1 cellular context compared by ENCODE assay signal in the genomic region with DNA sequence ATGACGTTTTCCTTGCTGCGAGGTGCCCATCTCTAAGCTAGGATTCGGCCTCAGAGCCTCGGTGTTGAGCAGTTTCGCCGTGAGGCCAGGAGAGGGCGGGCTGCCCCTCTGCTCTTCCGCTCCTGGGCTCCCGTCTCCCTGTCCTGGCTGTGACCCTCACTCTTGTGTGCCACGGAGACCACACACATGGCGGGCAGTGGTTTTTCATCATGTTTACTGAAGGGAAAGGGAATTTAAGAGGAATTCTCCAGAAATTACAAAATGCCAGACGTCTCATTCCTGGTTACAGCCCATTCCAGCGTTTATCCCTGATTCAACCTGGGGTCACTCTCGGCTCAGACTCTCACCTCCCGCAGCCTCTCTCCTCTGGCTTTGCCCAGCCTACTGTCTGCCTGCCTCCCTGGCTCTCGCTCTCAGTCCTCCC.
TF ChIP-seq lines count a peak whose summit lies in the region.

No MANE protein-coding gene starts in this region.

TF ChIP-seq in GM23338, 12 proteins besides CTCF, POLR2A, EP300 and RAD21 (continued from another document):
- TF ChIP-seq, protein P1, sequence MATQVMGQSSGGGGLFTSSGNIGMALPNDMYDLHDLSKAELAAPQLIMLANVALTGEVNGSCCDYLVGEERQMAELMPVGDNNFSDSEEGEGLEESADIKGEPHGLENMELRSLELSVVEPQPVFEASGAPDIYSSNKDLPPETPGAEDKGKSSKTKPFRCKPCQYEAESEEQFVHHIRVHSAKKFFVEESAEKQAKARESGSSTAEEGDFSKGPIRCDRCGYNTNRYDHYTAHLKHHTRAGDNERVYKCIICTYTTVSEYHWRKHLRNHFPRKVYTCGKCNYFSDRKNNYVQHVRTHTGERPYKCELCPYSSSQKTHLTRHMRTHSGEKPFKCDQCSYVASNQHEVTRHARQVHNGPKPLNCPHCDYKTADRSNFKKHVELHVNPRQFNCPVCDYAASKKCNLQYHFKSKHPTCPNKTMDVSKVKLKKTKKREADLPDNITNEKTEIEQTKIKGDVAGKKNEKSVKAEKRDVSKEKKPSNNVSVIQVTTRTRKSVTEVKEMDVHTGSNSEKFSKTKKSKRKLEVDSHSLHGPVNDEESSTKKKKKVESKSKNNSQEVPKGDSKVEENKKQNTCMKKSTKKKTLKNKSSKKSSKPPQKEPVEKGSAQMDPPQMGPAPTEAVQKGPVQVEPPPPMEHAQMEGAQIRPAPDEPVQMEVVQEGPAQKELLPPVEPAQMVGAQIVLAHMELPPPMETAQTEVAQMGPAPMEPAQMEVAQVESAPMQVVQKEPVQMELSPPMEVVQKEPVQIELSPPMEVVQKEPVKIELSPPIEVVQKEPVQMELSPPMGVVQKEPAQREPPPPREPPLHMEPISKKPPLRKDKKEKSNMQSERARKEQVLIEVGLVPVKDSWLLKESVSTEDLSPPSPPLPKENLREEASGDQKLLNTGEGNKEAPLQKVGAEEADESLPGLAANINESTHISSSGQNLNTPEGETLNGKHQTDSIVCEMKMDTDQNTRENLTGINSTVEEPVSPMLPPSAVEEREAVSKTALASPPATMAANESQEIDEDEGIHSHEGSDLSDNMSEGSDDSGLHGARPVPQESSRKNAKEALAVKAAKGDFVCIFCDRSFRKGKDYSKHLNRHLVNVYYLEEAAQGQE (IDR thresholded peaks at IDR 0.05; ENCODE audit: unreplicated experiment) = no peak
- TF ChIP-seq JUNB (IDR thresholded peaks at IDR 0.05; ENCODE audit: unreplicated experiment) (no peak), CREB1 (CRISPR knock-in tag; IDR thresholded peaks at IDR 0.05; ENCODE audit: low read depth) (no peak), POLR2AphosphoS5 (IDR thresholded peaks at IDR 0.05; ENCODE audit: low read depth) (no peak), EZH2 (IDR thresholded peaks at IDR 0.05; ENCODE audit: low read depth, unreplicated experiment) (no peak), ZNF331 (CRISPR knock-in tag; IDR thresholded peaks at IDR 0.05; ENCODE audit: low read depth) (no peak), EZH2phosphoT487 (IDR thresholded peaks at IDR 0.05; ENCODE audit: unreplicated experiment) (no peak), ZNF114 (CRISPR knock-in tag; IDR thresholded peaks at IDR 0.05) (no peak)
- TF ChIP-seq, protein P2, sequence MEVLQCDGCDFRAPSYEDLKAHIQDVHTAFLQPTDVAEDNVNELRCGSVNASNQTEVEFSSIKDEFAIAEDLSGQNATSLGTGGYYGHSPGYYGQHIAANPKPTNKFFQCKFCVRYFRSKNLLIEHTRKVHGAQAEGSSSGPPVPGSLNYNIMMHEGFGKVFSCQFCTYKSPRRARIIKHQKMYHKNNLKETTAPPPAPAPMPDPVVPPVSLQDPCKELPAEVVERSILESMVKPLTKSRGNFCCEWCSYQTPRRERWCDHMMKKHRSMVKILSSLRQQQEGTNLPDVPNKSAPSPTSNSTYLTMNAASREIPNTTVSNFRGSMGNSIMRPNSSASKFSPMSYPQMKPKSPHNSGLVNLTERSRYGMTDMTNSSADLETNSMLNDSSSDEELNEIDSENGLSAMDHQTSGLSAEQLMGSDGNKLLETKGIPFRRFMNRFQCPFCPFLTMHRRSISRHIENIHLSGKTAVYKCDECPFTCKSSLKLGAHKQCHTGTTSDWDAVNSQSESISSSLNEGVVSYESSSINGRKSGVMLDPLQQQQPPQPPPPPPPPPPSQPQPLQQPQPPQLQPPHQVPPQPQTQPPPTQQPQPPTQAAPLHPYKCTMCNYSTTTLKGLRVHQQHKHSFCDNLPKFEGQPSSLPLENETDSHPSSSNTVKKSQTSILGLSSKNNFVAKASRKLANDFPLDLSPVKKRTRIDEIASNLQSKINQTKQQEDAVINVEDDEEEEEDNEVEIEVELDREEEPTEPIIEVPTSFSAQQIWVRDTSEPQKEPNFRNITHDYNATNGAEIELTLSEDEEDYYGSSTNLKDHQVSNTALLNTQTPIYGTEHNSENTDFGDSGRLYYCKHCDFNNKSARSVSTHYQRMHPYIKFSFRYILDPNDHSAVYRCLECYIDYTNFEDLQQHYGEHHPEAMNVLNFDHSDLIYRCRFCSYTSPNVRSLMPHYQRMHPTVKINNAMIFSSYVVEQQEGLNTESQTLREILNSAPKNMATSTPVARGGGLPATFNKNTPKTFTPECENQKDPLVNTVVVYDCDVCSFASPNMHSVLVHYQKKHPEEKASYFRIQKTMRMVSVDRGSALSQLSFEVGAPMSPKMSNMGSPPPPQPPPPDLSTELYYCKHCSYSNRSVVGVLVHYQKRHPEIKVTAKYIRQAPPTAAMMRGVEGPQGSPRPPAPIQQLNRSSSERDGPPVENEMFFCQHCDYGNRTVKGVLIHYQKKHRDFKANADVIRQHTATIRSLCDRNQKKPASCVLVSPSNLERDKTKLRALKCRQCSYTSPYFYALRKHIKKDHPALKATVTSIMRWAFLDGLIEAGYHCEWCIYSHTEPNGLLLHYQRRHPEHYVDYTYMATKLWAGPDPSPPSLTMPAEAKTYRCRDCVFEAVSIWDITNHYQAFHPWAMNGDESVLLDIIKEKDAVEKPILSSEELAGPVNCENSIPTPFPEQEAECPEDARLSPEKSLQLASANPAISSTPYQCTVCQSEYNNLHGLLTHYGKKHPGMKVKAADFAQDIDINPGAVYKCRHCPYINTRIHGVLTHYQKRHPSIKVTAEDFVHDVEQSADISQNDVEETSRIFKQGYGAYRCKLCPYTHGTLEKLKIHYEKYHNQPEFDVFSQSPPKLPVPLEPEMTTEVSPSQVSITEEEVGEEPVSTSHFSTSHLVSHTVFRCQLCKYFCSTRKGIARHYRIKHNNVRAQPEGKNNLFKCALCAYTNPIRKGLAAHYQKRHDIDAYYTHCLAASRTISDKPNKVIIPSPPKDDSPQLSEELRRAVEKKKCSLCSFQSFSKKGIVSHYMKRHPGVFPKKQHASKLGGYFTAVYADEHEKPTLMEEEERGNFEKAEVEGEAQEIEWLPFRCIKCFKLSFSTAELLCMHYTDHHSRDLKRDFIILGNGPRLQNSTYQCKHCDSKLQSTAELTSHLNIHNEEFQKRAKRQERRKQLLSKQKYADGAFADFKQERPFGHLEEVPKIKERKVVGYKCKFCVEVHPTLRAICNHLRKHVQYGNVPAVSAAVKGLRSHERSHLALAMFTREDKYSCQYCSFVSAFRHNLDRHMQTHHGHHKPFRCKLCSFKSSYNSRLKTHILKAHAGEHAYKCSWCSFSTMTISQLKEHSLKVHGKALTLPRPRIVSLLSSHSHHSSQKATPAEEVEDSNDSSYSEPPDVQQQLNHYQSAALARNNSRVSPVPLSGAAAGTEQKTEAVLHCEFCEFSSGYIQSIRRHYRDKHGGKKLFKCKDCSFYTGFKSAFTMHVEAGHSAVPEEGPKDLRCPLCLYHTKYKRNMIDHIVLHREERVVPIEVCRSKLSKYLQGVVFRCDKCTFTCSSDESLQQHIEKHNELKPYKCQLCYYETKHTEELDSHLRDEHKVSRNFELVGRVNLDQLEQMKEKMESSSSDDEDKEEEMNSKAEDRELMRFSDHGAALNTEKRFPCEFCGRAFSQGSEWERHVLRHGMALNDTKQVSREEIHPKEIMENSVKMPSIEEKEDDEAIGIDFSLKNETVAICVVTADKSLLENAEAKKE (CRISPR knock-in tag; IDR thresholded peaks at IDR 0.05) = no peak
